8 cellular contexts compared by ENCODE assay signal in genomic region chr1:100249155-100249536, GRCh38. TPM values are rescaled to one million over a fixed set of nuclear protein-coding genes. Genes with fewer than 3 reads are reported as not detected.
DNase-seq lines count a peak whose midpoint lies in the region; ATAC-seq and TF ChIP-seq lines count a peak whose summit lies in the region.

No MANE protein-coding gene starts in this region.

- H3K4me3 ChIP-seq in GM23338: peak overlapping the region; percentile 75
- H3K4me3 ChIP-seq in SK-N-SH (ENCODE audit: low read depth in 2 of 2, low read length in 1 of 2): peak overlapping the region; percentile 73 to 91
- peak overlapping the region; percentile 100 for H3K4me3 ChIP-seq in iPS-18a (ENCODE audit: low read length)
- peak overlapping the region; percentile 84 to 100 (median 96) for H3K4me3 ChIP-seq in subcutaneous abdominal adipose tissue (ENCODE audit: low read depth in 1 of 5, low read length in 5 of 5)

- H3K9me3 ChIP-seq in SK-N-SH: no peaks in the 10 kb centered on the region
- H3K9me3 ChIP-seq in iPS-18a (ENCODE audit: control insufficient read depth, low read depth, low read length): no peaks in the 10 kb centered on the region
- no peaks in the 10 kb centered on the region for H3K9me3 ChIP-seq in subcutaneous abdominal adipose tissue (ENCODE audit: control insufficient read depth in 5 of 5, low read length in 5 of 5)

- 1% methylated on average over 12 of the region's 12 CpGs for WGBS in SK-N-SH (ENCODE audit: low lambda C conversion rate)

- H3K27me3 ChIP-seq in GM23338 (ENCODE audit: insufficient read depth) (no peaks in the 10 kb centered on the region), SK-N-SH (ENCODE audit: insufficient read depth) (no peaks in the 10 kb centered on the region), iPS-18a (ENCODE audit: control insufficient read depth, insufficient read depth, low read length) (no peaks in the 10 kb centered on the region), subcutaneous abdominal adipose tissue (ENCODE audit: control insufficient read depth in 5 of 5, insufficient read depth in 4 of 5, low read length in 5 of 5) (no peaks in the 10 kb centered on the region)

- H3K9ac ChIP-seq in SK-N-SH (peak overlapping the region; percentile 81), iPS-18a (ENCODE audit: low read length) (peak overlapping the region; percentile 97), subcutaneous abdominal adipose tissue (ENCODE audit: low read length in 5 of 5) (peak overlapping the region; percentile 61 to 97 (median 84))

- peaks cover 53% of the 10 kb centered on the region for H3K79me2 ChIP-seq in GM23338 (replicated peaks; ENCODE audit: insufficient read depth)
- peaks cover 41% of the 10 kb centered on the region for H3K79me2 ChIP-seq in SK-N-SH (ENCODE audit: insufficient read depth)

- TF ChIP-seq CTCF in GM23338 (conservative IDR thresholded peaks at IDR 0.05; ENCODE audit: low read depth in 2 of 2): no peak
- TF ChIP-seq CTCF in SK-N-SH (IDR thresholded peaks at IDR 0.05): no peak
- TF ChIP-seq CTCF in CD14-positive monocyte (IDR thresholded peaks at IDR 0.05): no peak
- TF ChIP-seq CTCF in progenitor cell of endocrine pancreas (IDR thresholded peaks at IDR 0.05; ENCODE audit: unreplicated experiment): no peak

- peak overlapping the region; percentile 84 for H3K4me2 ChIP-seq in GM23338
- peak overlapping the region; percentile 86 for H3K4me2 ChIP-seq in SK-N-SH

- H3K4me1 Mint-ChIP-seq in GM23338 (peaks cover 8% of the 10 kb centered on the region), CD14-positive monocyte (peaks cover 10% of the 10 kb centered on the region), progenitor cell of endocrine pancreas (ENCODE audit: low read depth) (peaks cover 18% of the 10 kb centered on the region)

- H3K9me2 ChIP-seq in GM23338 (ENCODE audit: insufficient read depth) (no peaks in the 10 kb centered on the region), SK-N-SH (no peaks in the 10 kb centered on the region)

- H3K4me3 Mint-ChIP-seq in GM23338: no peak overlapping the region
- no peak overlapping the region for H3K4me3 Mint-ChIP-seq in CD14-positive monocyte
- no peak overlapping the region for H3K4me3 Mint-ChIP-seq in progenitor cell of endocrine pancreas (ENCODE audit: low read depth)

- H3K9me3 Mint-ChIP-seq in GM23338: no peaks in the 10 kb centered on the region
- H3K9me3 Mint-ChIP-seq in CD14-positive monocyte: no peaks in the 10 kb centered on the region
- H3K9me3 Mint-ChIP-seq in progenitor cell of endocrine pancreas (ENCODE audit: low read depth): no peaks in the 10 kb centered on the region

- H3K36me3 ChIP-seq in GM23338 (ENCODE audit: insufficient read depth) (no peaks in the 10 kb centered on the region), SK-N-SH (replicated peaks in 1 of 2; ENCODE audit: control insufficient read depth in 1 of 2, insufficient read depth in 2 of 2, low read length in 1 of 2) (peaks cover 0 to 8% of the 10 kb centered on the region in 2 experiments), iPS-18a (ENCODE audit: control insufficient read depth, low read depth, low read length) (no peaks in the 10 kb centered on the region), subcutaneous abdominal adipose tissue (ENCODE audit: control insufficient read depth in 5 of 5, insufficient read depth in 5 of 5, low read length in 5 of 5) (no peaks in the 10 kb centered on the region)

- ATAC-seq in GM23338 (peak; percentile 22), HG03469 (IDR thresholded peaks at IDR 0.05; ENCODE audit: unreplicated experiment) (no peak)

- intact Hi-C loops in CD14-positive monocyte (cut with micrococcal nuclease): loop anchor here in 1 of 2 donors (5.0 kb wide), 1 partner anchor 117 kb away; the partner anchor contains the start of genes SASS6 and TRMT13

- DNase-seq in GM23338 (ENCODE audit: low spot score) (peak; percentile 56), SK-N-SH (peak; percentile 12), foreskin melanocyte (no peak), CD14-positive monocyte (ENCODE audit: low spot score) (no peak), progenitor cell of endocrine pancreas (ENCODE audit: low spot score, unreplicated experiment) (no peak)

- H2AFZ ChIP-seq in GM23338 (peak overlapping the region; percentile 35; the same call in 1 of the 2 replicates), SK-N-SH (ENCODE audit: low read depth) (peak overlapping the region; percentile 93)

- CTCF ChIA-PET in SK-N-SH (lab: Yijun Ruan, JAX): interaction anchor here (1.0 to 1.8 kb wide), 2 partner anchors 27 to 210 kb away, joined by 3 to 6 read pairs; no protein-coding TSS in a partner anchor

- no peaks in the 10 kb centered on the region for H3F3A ChIP-seq in GM23338 (replicated peaks; ENCODE audit: low read depth)
- H3F3A ChIP-seq in SK-N-SH (replicated peaks; ENCODE audit: insufficient read depth): no peaks in the 10 kb centered on the region

- no peaks in the 10 kb centered on the region for H3K27me3 Mint-ChIP-seq in GM23338 (ENCODE audit: insufficient read depth, low read depth, poor library complexity)
- H3K27me3 Mint-ChIP-seq in CD14-positive monocyte (ENCODE audit: low read depth in 3 of 3): peaks cover 0 to 2% (median 1%) of the 10 kb centered on the region in 3 donors
- H3K27me3 Mint-ChIP-seq in progenitor cell of endocrine pancreas: no peaks in the 10 kb centered on the region

- H3K27ac ChIP-seq in GM23338 (ENCODE audit: low read depth) (peak overlapping the region; percentile 90), SK-N-SH (ENCODE audit: low read depth in 2 of 2, low read length in 1 of 2) (peak overlapping the region; percentile 59 to 94), iPS-18a (ENCODE audit: low read length) (peak overlapping the region; percentile 95), subcutaneous abdominal adipose tissue (ENCODE audit: low read depth, low read length) (peak overlapping the region; percentile 90)

- H3K4me1 ChIP-seq in GM23338 (ENCODE audit: insufficient read depth): peaks cover 16% of the 10 kb centered on the region
- peaks cover 8 to 10% of the 10 kb centered on the region in 2 experiments; a peak in 3 of 4 replicates for H3K4me1 ChIP-seq in SK-N-SH (ENCODE audit: control insufficient read depth in 1 of 2, insufficient read depth in 2 of 2, low read depth in 1 of 2, low read length in 1 of 2)
- H3K4me1 ChIP-seq in iPS-18a (ENCODE audit: control insufficient read depth, low read depth, low read length): peaks cover 12% of the 10 kb centered on the region
- H3K4me1 ChIP-seq in subcutaneous abdominal adipose tissue (ENCODE audit: control insufficient read depth in 5 of 5, insufficient read depth in 5 of 5, low read length in 5 of 5): peaks cover 3 to 19% (median 18%) of the 10 kb centered on the region in 5 donors

- TF ChIP-seq EP300 in SK-N-SH (IDR thresholded peaks at IDR 0.05; ENCODE audit: borderline replicate concordance in 1 of 2, low read depth in 1 of 2, low read length in 1 of 2): no peak

- H4K20me1 ChIP-seq in GM23338 (replicated peaks; ENCODE audit: insufficient read depth) (0 out of 2 replicates have a peak, but pooled peaks cover 3% of the 10 kb centered on the region), SK-N-SH (ENCODE audit: insufficient read depth) (no peaks in the 10 kb centered on the region)

- H3K36me3 Mint-ChIP-seq in GM23338 (ENCODE audit: low read depth): no peaks in the 10 kb centered on the region
- H3K36me3 Mint-ChIP-seq in CD14-positive monocyte: peaks cover 1% of the 10 kb centered on the region in 2 donors
- H3K36me3 Mint-ChIP-seq in progenitor cell of endocrine pancreas (ENCODE audit: insufficient read depth): no peaks in the 10 kb centered on the region

- TF ChIP-seq RAD21 in SK-N-SH (IDR thresholded peaks at IDR 0.05; ENCODE audit: low read length): no peak

- no peak overlapping the region for H3K27ac Mint-ChIP-seq in GM23338
- H3K27ac Mint-ChIP-seq in CD14-positive monocyte: no peak overlapping the region
- no peak overlapping the region for H3K27ac Mint-ChIP-seq in progenitor cell of endocrine pancreas

- POLR2A ChIA-PET in SK-N-SH (lab: Yijun Ruan, JAX): interaction anchor here (0.6 to 2.6 kb wide), 4 partner anchors 17 to 116 kb away, joined by 3 to 17 read pairs (median 3); partner anchors contain the start of genes RTCA, SASS6 and TRMT13

TF ChIP-seq in GM23338, 12 proteins besides CTCF, POLR2A, EP300 and RAD21 (continues in another document):
- TF ChIP-seq EZH2phosphoT487 (IDR thresholded peaks at IDR 0.05; ENCODE audit: unreplicated experiment) (no peak), NANOG (IDR thresholded peaks at IDR 0.05; ENCODE audit: borderline replicate concordance) (no peak), JUNB (IDR thresholded peaks at IDR 0.05; ENCODE audit: unreplicated experiment) (no peak), POLR2AphosphoS5 (IDR thresholded peaks at IDR 0.05; ENCODE audit: low read depth) (no peak)

TF ChIP-seq in SK-N-SH, 30 proteins besides CTCF, POLR2A, EP300 and RAD21:
- TF ChIP-seq NRF1 (IDR thresholded peaks at IDR 0.05; ENCODE audit: low read depth, low read length) (no peak), SIN3A (IDR thresholded peaks at IDR 0.05; ENCODE audit: borderline replicate concordance, low read depth, low read length) (no peak), FOXM1 (IDR thresholded peaks at IDR 0.05; ENCODE audit: low read depth) (no peak), NFIC (IDR thresholded peaks at IDR 0.05; ENCODE audit: borderline replicate concordance) (no peak), RFX5 (IDR thresholded peaks at IDR 0.05; ENCODE audit: low read length) (no peak)

RNA-seq across cellular contexts. Expression of gene DBT, which starts 0.5 kb away (rescaled TPM):
- 13.6 and 14.7 TPM in 2 replicates for total RNA-seq in GM23338 (2014; rRNA removed; shearing (Covaris generic))
- polyA plus RNA-seq in GM23338 (2016; fragmentation: Nextera tagmentation; extraction: Ambion mirVana): 6.8 and 8.1 TPM in 2 replicates
- polyA plus RNA-seq in SK-N-SH (2012; rRNA removed): 2.0 and 3.6 TPM in 2 replicates
- polyA plus RNA-seq in SK-N-SH (2012; cell fraction: cytosol; rRNA removed): 2.8 and 3.5 TPM in 2 replicates
- polyA plus RNA-seq in SK-N-SH (2012; cell fraction: nucleus; rRNA removed): 1.9 and 5.3 TPM in 2 replicates
- 1 to 10 TPM; 1.1 to 1.5 TPM for polyA plus RNA-seq in CD14-positive monocyte
- 20.4 and 21.0 TPM in 2 replicates for total RNA-seq in progenitor cell of endocrine pancreas

RNA-seq across cellular contexts. Expression of gene RTCA, which starts 16.9 kb away (rescaled TPM):
- total RNA-seq in GM23338 (2014; rRNA removed; shearing (Covaris generic)): 27.5 and 36.6 TPM in 2 replicates
- polyA plus RNA-seq in GM23338 (2016; fragmentation: Nextera tagmentation; extraction: Ambion mirVana): 34.9 and 36.6 TPM in 2 replicates
- 17.3 and 24.3 TPM in 2 replicates for polyA plus RNA-seq in SK-N-SH (2012; rRNA removed)
- polyA plus RNA-seq in SK-N-SH (2012; cell fraction: cytosol; rRNA removed): 25.1 and 35.4 TPM in 2 replicates
- 24.7 and 31.1 TPM in 2 replicates for polyA plus RNA-seq in SK-N-SH (2012; cell fraction: nucleus; rRNA removed)
- polyA plus RNA-seq in CD14-positive monocyte: 10 to 100 TPM; 11.7 to 18.3 TPM
- total RNA-seq in progenitor cell of endocrine pancreas: 39.3 and 41.3 TPM in 2 replicates

Comparison
In these comparisons a context has a peak if more than half of its experiments do, and no peak if none do; other contexts are left out.
1. DNase-seq: peak in GM23338 (single experiment) and SK-N-SH (single experiment); none in foreskin melanocyte (single experiment), CD14-positive monocyte (single experiment) and progenitor cell of endocrine pancreas (single experiment).
2. Peak in every context shown above with its lines, with median percentiles within 50 percentile points of each other: H3K27ac ChIP-seq, H3K4me3 ChIP-seq and H3K9ac ChIP-seq.